8 cellular contexts compared by ENCODE assay signal in genomic region chr19:33683881-33684549, GRCh38.
A peak's percentile ranks its signal among the peaks of the same experiment; 100 is the strongest.
DNase-seq lines count a peak whose midpoint lies in the region; ATAC-seq and TF ChIP-seq lines count a peak whose summit lies in the region.

No MANE protein-coding gene starts in this region.

- no peak for TF ChIP-seq POLR2A in testis (IDR thresholded peaks at IDR 0.05)

- H3K4me3 ChIP-seq in hepatocyte (no peak overlapping the region), testis (peak overlapping the region in 1 of 2 donors; percentile 0)

- H3K9me3 ChIP-seq in hepatocyte (ENCODE audit: low read depth) (no peaks in the 10 kb centered on the region), testis (no peaks in the 10 kb centered on the region)

- H3K36me3 Mint-ChIP-seq in activated naive CD4-positive, alpha-beta T cell treated with anti-CD3 and anti-CD28 coated beads for 36 hours (ENCODE audit: low read depth): no peaks in the 10 kb centered on the region

- peaks cover 23% of the 10 kb centered on the region for H3K27me3 Mint-ChIP-seq in activated naive CD4-positive, alpha-beta T cell treated with anti-CD3 and anti-CD28 coated beads for 36 hours (ENCODE audit: low read depth)

- no peaks in the 10 kb centered on the region for H4K20me1 ChIP-seq in hepatocyte (ENCODE audit: insufficient read depth, poor library complexity, severe bottlenecking)

- no peak for TF ChIP-seq CTCF in hepatocyte (IDR thresholded peaks at IDR 0.05; ENCODE audit: poor library complexity)
- no peak for TF ChIP-seq CTCF in testis (IDR thresholded peaks at IDR 0.05)

- 27% methylated on average over 20 of the region's 24 CpGs for WGBS in hepatocyte (ENCODE audit: low lambda C conversion rate, missing lambda C conversion rate)
- 19 to 20% methylated on average over 1 to 24 of the region's 24 CpGs for WGBS in testis, 2 donors

- no peaks in the 10 kb centered on the region for H3K9me2 ChIP-seq in hepatocyte (replicated peaks; ENCODE audit: insufficient read depth)

- no peak overlapping the region for H3K4me2 ChIP-seq in hepatocyte

- peaks cover 18% of the 10 kb centered on the region for H3K27me3 ChIP-seq in hepatocyte
- H3K27me3 ChIP-seq in testis: no peaks in the 10 kb centered on the region

- H3K4me3 Mint-ChIP-seq in activated naive CD4-positive, alpha-beta T cell treated with anti-CD3 and anti-CD28 coated beads for 36 hours: no peak overlapping the region

- ATAC-seq in HG03442 (IDR thresholded peaks at IDR 0.05; ENCODE audit: unreplicated experiment): no peak
- no peak for ATAC-seq in HG03175 (IDR thresholded peaks at IDR 0.05; ENCODE audit: unreplicated experiment)
- ATAC-seq in HG02852 (IDR thresholded peaks at IDR 0.05; ENCODE audit: unreplicated experiment): no peak

- CTCF ChIA-PET in activated naive CD4-positive, alpha-beta T cell treated with anti-CD3 and anti-CD28 coated beads for 36 hours (lab: Charles Lee): no interaction called here

- peak; percentile 31 for DNase-seq in activated naive CD4-positive, alpha-beta T cell treated with anti-CD3 and anti-CD28 coated beads for 36 hours
- no peak for DNase-seq in activated naive CD4-positive, alpha-beta T cell treated with anti-CD3 and anti-CD28 coated beads, Interleukin-2, amount 50 U/mL, for 16 hours
- DNase-seq in UCSD-AML1 (lab: John Stamatoyannopoulos, UW; ENCODE audit: unreplicated experiment) (peak; percentile 37), hepatocyte (ENCODE audit: low spot score) (peak; percentile 86), testis (peak; percentile 57)

- H3K36me3 ChIP-seq in hepatocyte (replicated peaks; ENCODE audit: insufficient read depth, low read depth) (no peaks in the 10 kb centered on the region), testis (ENCODE audit: low read depth, missing control alignments) (no peaks in the 10 kb centered on the region)

- intact Hi-C loops in activated naive CD4-positive, alpha-beta T cell treated with anti-CD3 and anti-CD28 coated beads for 36 hours (cut with micrococcal nuclease): no loop called here
- intact Hi-C loops in testis (cut with DNase I; ENCODE audit: low total_unique reads): no loop called here

- no peaks in the 10 kb centered on the region for H3K4me1 Mint-ChIP-seq in activated naive CD4-positive, alpha-beta T cell treated with anti-CD3 and anti-CD28 coated beads for 36 hours (ENCODE audit: low read depth)

- no peaks in the 10 kb centered on the region for H3K9me3 Mint-ChIP-seq in activated naive CD4-positive, alpha-beta T cell treated with anti-CD3 and anti-CD28 coated beads for 36 hours

- H2AFZ ChIP-seq in hepatocyte: no peak overlapping the region

- H3K4me1 ChIP-seq in hepatocyte (ENCODE audit: insufficient read depth): no peaks in the 10 kb centered on the region
- no peaks in the 10 kb centered on the region for H3K4me1 ChIP-seq in testis

- H3K27ac ChIP-seq in hepatocyte (no peak overlapping the region), testis (no peak overlapping the region)

- H3K79me2 ChIP-seq in hepatocyte: no peaks in the 10 kb centered on the region

- H3K27ac Mint-ChIP-seq in activated naive CD4-positive, alpha-beta T cell treated with anti-CD3 and anti-CD28 coated beads for 36 hours: no peak overlapping the region
